Comparison of ENCODE assay signal across 21 cellular contexts in the genomic region with DNA sequence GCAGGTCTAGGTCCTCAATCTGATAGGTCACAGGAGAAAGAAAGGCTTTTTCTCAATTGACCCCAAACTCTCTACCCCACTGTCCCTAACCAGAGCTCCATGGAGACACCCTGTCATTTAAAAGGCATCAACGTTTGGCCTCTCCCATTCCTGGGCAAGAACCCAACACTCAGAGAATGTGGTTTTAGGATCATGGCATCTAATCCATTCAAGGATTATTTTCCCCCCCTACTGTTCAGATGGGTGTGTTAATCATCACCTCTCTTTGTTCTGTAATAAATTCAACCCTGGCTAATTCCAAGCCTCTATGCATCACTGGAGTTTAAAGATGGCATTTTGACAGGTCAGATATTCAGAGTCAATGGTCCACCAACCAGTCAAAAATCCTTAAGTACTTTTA. TPM values are rescaled to one million over a fixed set of nuclear protein-coding genes. Genes with fewer than 3 reads are reported as not detected.
A peak's percentile ranks its signal among the peaks of the same experiment; 100 is the strongest.
DNase-seq lines count a peak whose midpoint lies in the region; ATAC-seq and TF ChIP-seq lines count a peak whose summit lies in the region.
"Had no signal": no experiment of that assay in that cellular context is flagged by ENCODE, and none has a peak within 500 bp of the region (broad histone marks: within the 10 kb centered on the region; RNA-seq: fewer than 3 reads in every experiment).

No MANE protein-coding gene starts in this region.

- TF ChIP-seq POLR2A in gastrocnemius medialis (IDR thresholded peaks at IDR 0.05), result no peak

- TF ChIP-seq CTCF in mammary epithelial cell (conservative IDR thresholded peaks at IDR 0.05 in 1 of 2, IDR thresholded peaks at IDR 0.05 in 1 of 2; ENCODE audit: extremely low read depth in 1 of 2, insufficient read depth in 1 of 2, low read depth in 1 of 2, low read length in 2 of 2) (no peak), gastrocnemius medialis (IDR thresholded peaks at IDR 0.05 in 4 of 5, conservative IDR thresholded peaks at IDR 0.05 in 1 of 5) (no peak)

- ATAC-seq in gastrocnemius medialis (no peak), HG03457 (IDR thresholded peaks at IDR 0.05; ENCODE audit: unreplicated experiment) (no peak), HG02642 (IDR thresholded peaks at IDR 0.05; ENCODE audit: poor library complexity, unreplicated experiment) (no peak), HG03520 (IDR thresholded peaks at IDR 0.05; ENCODE audit: unreplicated experiment) (no peak)

- no peak overlapping the region for H3K27ac ChIP-seq in mammary epithelial cell (ENCODE audit: insufficient read depth, low read depth, low read length)
- H3K27ac ChIP-seq in gastrocnemius medialis, result peak overlapping the region; percentile 83 to 93 (median 88)
- H3K27ac ChIP-seq: BLaER1 treated with 17β-estradiol and CSF1 and Interleukin-3, amounts not matched to agents 10 nM and 100 nM; RWPE1; skin epidermis; suprapubic skin had no signal

- dilution Hi-C loops in mammary epithelial cell (cut with HindIII; ENCODE audit: low sequenced_read_pairs), result no loop called here

- H3K9ac ChIP-seq in mammary epithelial cell (ENCODE audit: insufficient read depth, low read length), result no peak overlapping the region
- H3K9ac ChIP-seq: BLaER1 treated with 17β-estradiol and CSF1 and Interleukin-3, amounts not matched to agents 10 nM and 100 nM had no signal

- peak; percentile 87 for TF ChIP-seq EP300 in Ishikawa (IDR thresholded peaks at IDR 0.05; ENCODE audit: borderline replicate concordance)

- H3K4me1 ChIP-seq in mammary epithelial cell (ENCODE audit: insufficient read depth, low read length) (peaks cover 13% of the 10 kb centered on the region), gastrocnemius medialis (peaks cover 90 to 94% of the 10 kb centered on the region in 2 donors)

- H4K20me1 ChIP-seq in mammary epithelial cell (ENCODE audit: insufficient read depth, low read length), result no peaks in the 10 kb centered on the region
- H4K20me1 ChIP-seq: BLaER1 treated with 17β-estradiol and CSF1 and Interleukin-3, amounts not matched to agents 10 nM and 100 nM had no signal

- H3K27me3 ChIP-seq in mammary epithelial cell (ENCODE audit: insufficient read depth, low read length) (no peaks in the 10 kb centered on the region), gastrocnemius medialis (no peaks in the 10 kb centered on the region)
- H3K27me3 ChIP-seq: BLaER1 treated with 17β-estradiol and CSF1 and Interleukin-3, amounts not matched to agents 10 nM and 100 nM; suprapubic skin had no signal

- no TSS peak for BruUV-seq in mammary epithelial cell (replicated peaks; lab: Mats Ljungman, UMichigan)

- in situ Hi-C loops in mammary epithelial cell (cut with MboI; ENCODE audit: low sequenced_read_pairs in 2 of 2) (no loop called here), gastrocnemius medialis (cut with MboI; ENCODE audit: low sequenced_read_pairs in 4 of 4) (no loop called here)

- H3K4me3 ChIP-seq in mammary epithelial cell (replicated peaks in 1 of 3; ENCODE audit: insufficient read depth in 1 of 3, low read depth in 2 of 3, low read length in 3 of 3) (no peak overlapping the region), gastrocnemius medialis (no peak overlapping the region)
- H3K4me3 ChIP-seq: BLaER1 treated with 17β-estradiol and CSF1 and Interleukin-3, amounts not matched to agents 10 nM and 100 nM; skin epidermis; suprapubic skin had no signal

- WGBS in mammary epithelial cell (ENCODE audit: low coverage, missing lambda C conversion rate), result 0% methylated on average over 1 of the region's 1 CpG

- no peak; the same call in 1 of the 2 replicates for TF ChIP-seq RAD21 in Ishikawa (IDR thresholded peaks at IDR 0.05; ENCODE audit: low read depth)

- CTCF ChIA-PET in mammary epithelial cell (lab: Charles Lee; ENCODE audit: low non-redundant PET), result interaction anchor here (0.6 kb wide), 1 partner anchor 14 kb away, joined by 12 read pairs; no protein-coding TSS in a partner anchor

- H2AFZ ChIP-seq in mammary epithelial cell (ENCODE audit: low read depth, low read length), result no peak overlapping the region

- no peaks in the 10 kb centered on the region for H3K36me3 ChIP-seq in mammary epithelial cell (ENCODE audit: insufficient read depth, low read length)
- no peaks in the 10 kb centered on the region for H3K36me3 ChIP-seq in gastrocnemius medialis
- H3K36me3 ChIP-seq: BLaER1 treated with 17β-estradiol and CSF1 and Interleukin-3, amounts not matched to agents 10 nM and 100 nM; suprapubic skin had no signal

- intact Hi-C loops in mammary epithelial cell (cut with micrococcal nuclease), result no loop called here
- intact Hi-C loops in gastrocnemius medialis (cut with DNase I; ENCODE audit: low total_unique reads), result loop anchor here (2.0 kb wide), 3 partner anchors 15 to 655 kb away; no protein-coding TSS in a partner anchor

- no peak overlapping the region for H3K4me2 ChIP-seq in mammary epithelial cell (ENCODE audit: insufficient read depth, low read depth, low read length)
- H3K4me2 ChIP-seq: BLaER1 treated with 17β-estradiol and CSF1 and Interleukin-3, amounts not matched to agents 10 nM and 100 nM had no signal

- DNase-seq in Daoy (ENCODE audit: low read depth) (peak; percentile 76), mammary epithelial cell (peak; percentile 6), gastrocnemius medialis (no peak)
- DNase-seq: activated CD4-positive, alpha-beta memory T cell treated with anti-CD3 and anti-CD28 coated beads for 36 hours; activated T-cell treated with anti-CD3 and anti-CD28 coated beads, Interleukin-2, amount 50 U/mL, for 24 hours; DMS79; erythroblast; NCI-H2029; NCI-H524 treated with DMSO at 0.1 percent for 48 hours; stimulated activated CD4-positive, alpha-beta T cell treated with anti-CD3 and anti-CD28 coated beads, Interleukin-4, amount 100 ng/mL, for 4 hours; stimulated activated CD8-positive, alpha-beta memory T cell treated with anti-CD3 and anti-CD28 coated beads, Interleukin-4, amount 100 ng/mL, for 48 hours had no signal

- no peaks in the 10 kb centered on the region for H3K79me2 ChIP-seq in mammary epithelial cell (ENCODE audit: insufficient read depth, low read length)

- H3K9me3 ChIP-seq in mammary epithelial cell (replicated peaks; ENCODE audit: insufficient read depth, low read length), result no peaks in the 10 kb centered on the region
- no peaks in the 10 kb centered on the region for H3K9me3 ChIP-seq in gastrocnemius medialis
- H3K9me3 ChIP-seq: BLaER1 treated with 17β-estradiol and CSF1 and Interleukin-3, amounts not matched to agents 10 nM and 100 nM; suprapubic skin had no signal

TF ChIP-seq in Ishikawa, 13 proteins besides CTCF, POLR2A, EP300 and RAD21:
- TF ChIP-seq YY1 (IDR thresholded peaks at IDR 0.05; ENCODE audit: low read depth) (no peak), TAF1 (IDR thresholded peaks at IDR 0.05; ENCODE audit: low read depth) (no peak), CREB1 (IDR thresholded peaks at IDR 0.05; ENCODE audit: low read depth) (no peak), TCF12 (IDR thresholded peaks at IDR 0.05; ENCODE audit: low read depth) (peak; percentile 92), NFIC (IDR thresholded peaks at IDR 0.05) (peak; percentile 91), TEAD4 (IDR thresholded peaks at IDR 0.05) (peak; percentile 89), FOXM1 (IDR thresholded peaks at IDR 0.05; ENCODE audit: borderline replicate concordance, low read depth) (peak; percentile 55; the same call in 1 of the 2 replicates), CEBPB (IDR thresholded peaks at IDR 0.05) (peak; percentile 17; the same call in 1 of the 2 replicates)
- TF ChIP-seq, protein P1, sequence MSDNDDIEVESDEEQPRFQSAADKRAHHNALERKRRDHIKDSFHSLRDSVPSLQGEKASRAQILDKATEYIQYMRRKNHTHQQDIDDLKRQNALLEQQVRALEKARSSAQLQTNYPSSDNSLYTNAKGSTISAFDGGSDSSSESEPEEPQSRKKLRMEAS (IDR thresholded peaks at IDR 0.05), result no peak; the same call in 1 of the 2 replicates
- TF ChIP-seq, protein P2, sequence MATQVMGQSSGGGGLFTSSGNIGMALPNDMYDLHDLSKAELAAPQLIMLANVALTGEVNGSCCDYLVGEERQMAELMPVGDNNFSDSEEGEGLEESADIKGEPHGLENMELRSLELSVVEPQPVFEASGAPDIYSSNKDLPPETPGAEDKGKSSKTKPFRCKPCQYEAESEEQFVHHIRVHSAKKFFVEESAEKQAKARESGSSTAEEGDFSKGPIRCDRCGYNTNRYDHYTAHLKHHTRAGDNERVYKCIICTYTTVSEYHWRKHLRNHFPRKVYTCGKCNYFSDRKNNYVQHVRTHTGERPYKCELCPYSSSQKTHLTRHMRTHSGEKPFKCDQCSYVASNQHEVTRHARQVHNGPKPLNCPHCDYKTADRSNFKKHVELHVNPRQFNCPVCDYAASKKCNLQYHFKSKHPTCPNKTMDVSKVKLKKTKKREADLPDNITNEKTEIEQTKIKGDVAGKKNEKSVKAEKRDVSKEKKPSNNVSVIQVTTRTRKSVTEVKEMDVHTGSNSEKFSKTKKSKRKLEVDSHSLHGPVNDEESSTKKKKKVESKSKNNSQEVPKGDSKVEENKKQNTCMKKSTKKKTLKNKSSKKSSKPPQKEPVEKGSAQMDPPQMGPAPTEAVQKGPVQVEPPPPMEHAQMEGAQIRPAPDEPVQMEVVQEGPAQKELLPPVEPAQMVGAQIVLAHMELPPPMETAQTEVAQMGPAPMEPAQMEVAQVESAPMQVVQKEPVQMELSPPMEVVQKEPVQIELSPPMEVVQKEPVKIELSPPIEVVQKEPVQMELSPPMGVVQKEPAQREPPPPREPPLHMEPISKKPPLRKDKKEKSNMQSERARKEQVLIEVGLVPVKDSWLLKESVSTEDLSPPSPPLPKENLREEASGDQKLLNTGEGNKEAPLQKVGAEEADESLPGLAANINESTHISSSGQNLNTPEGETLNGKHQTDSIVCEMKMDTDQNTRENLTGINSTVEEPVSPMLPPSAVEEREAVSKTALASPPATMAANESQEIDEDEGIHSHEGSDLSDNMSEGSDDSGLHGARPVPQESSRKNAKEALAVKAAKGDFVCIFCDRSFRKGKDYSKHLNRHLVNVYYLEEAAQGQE (IDR thresholded peaks at IDR 0.05; ENCODE audit: low read depth), result no peak

RNA-seq across cellular contexts. Expression of a gene that starts 42.7 kb away (rescaled TPM):
- 5.1 and 7.4 TPM in 2 replicates for total RNA-seq in Daoy (2014; rRNA removed; shearing (Covaris generic))
- under 1 TPM in 1 of 2 donors, not detected in 1; 0.17 TPM for total RNA-seq in mammary epithelial cell
- polyA plus RNA-seq in mammary epithelial cell, result 0.01 TPM
- polyA minus RNA-seq in mammary epithelial cell, result 2.3 TPM
- total RNA-seq in gastrocnemius medialis, result 100 to 1,000 TPM in 3 of 4 donors, 10 to 100 TPM in 1; 91.4 to 275 (median 245) TPM
- total RNA-seq: activated CD4-positive, alpha-beta memory T cell treated with anti-CD3 and anti-CD28 coated beads for 36 hours; bronchial epithelial cell; glomerular endothelial cell had no signal

Comparison
In these comparisons a context has a peak if more than half of its experiments do, and no peak if none do; other contexts are left out.
1. DNase-seq: peak in Daoy (single experiment) and mammary epithelial cell (single experiment); none in gastrocnemius medialis (0 of 2).
2. RNA of a gene that starts 42.7 kb away (total RNA-seq): 91.4 to 275 TPM in gastrocnemius medialis; 5.1 to 7.4 TPM in Daoy and 0.17 TPM in mammary epithelial cell; every median in the first group is over 10 times any median in the second.